In the genomic region with DNA sequence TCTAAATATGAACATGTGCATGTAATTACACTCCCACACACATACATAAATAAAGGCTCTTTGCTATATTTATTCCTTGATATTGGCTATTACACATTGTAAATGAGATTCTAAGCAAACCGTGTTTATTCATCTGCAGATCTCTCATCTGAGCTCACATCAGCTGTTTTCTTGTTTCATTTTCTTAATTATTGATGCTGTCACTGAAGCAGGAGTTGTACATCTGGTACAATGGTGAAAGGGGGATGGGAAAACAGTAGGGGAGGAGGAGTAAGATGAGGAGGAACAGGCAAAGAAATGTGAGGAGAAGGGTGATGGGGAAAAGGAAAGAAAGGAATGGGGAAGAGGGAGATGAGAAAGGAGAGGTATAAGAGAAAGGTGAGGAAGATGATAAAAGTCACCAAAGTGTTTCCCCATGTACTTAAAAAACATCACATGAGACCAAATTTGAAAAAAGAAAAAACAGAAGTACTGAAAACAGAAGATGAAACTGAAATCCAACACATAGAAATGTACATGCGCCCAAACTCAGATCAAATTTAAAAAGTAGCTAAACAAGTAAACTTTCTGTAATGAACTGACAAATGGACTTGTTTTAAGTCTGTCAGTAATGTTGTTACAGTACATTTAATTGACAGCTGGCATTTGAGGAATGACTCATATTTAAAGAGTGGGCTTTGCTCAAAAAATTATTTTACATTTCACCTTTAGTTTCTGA, we compare ENCODE assay signal across 1 cellular context.
TF ChIP-seq lines count a peak whose summit lies in the region.

No MANE protein-coding gene starts in this region.

TF ChIP-seq in GM23338, 12 proteins besides CTCF, POLR2A, EP300 and RAD21 (continued from another document):
- TF ChIP-seq, protein P1, sequence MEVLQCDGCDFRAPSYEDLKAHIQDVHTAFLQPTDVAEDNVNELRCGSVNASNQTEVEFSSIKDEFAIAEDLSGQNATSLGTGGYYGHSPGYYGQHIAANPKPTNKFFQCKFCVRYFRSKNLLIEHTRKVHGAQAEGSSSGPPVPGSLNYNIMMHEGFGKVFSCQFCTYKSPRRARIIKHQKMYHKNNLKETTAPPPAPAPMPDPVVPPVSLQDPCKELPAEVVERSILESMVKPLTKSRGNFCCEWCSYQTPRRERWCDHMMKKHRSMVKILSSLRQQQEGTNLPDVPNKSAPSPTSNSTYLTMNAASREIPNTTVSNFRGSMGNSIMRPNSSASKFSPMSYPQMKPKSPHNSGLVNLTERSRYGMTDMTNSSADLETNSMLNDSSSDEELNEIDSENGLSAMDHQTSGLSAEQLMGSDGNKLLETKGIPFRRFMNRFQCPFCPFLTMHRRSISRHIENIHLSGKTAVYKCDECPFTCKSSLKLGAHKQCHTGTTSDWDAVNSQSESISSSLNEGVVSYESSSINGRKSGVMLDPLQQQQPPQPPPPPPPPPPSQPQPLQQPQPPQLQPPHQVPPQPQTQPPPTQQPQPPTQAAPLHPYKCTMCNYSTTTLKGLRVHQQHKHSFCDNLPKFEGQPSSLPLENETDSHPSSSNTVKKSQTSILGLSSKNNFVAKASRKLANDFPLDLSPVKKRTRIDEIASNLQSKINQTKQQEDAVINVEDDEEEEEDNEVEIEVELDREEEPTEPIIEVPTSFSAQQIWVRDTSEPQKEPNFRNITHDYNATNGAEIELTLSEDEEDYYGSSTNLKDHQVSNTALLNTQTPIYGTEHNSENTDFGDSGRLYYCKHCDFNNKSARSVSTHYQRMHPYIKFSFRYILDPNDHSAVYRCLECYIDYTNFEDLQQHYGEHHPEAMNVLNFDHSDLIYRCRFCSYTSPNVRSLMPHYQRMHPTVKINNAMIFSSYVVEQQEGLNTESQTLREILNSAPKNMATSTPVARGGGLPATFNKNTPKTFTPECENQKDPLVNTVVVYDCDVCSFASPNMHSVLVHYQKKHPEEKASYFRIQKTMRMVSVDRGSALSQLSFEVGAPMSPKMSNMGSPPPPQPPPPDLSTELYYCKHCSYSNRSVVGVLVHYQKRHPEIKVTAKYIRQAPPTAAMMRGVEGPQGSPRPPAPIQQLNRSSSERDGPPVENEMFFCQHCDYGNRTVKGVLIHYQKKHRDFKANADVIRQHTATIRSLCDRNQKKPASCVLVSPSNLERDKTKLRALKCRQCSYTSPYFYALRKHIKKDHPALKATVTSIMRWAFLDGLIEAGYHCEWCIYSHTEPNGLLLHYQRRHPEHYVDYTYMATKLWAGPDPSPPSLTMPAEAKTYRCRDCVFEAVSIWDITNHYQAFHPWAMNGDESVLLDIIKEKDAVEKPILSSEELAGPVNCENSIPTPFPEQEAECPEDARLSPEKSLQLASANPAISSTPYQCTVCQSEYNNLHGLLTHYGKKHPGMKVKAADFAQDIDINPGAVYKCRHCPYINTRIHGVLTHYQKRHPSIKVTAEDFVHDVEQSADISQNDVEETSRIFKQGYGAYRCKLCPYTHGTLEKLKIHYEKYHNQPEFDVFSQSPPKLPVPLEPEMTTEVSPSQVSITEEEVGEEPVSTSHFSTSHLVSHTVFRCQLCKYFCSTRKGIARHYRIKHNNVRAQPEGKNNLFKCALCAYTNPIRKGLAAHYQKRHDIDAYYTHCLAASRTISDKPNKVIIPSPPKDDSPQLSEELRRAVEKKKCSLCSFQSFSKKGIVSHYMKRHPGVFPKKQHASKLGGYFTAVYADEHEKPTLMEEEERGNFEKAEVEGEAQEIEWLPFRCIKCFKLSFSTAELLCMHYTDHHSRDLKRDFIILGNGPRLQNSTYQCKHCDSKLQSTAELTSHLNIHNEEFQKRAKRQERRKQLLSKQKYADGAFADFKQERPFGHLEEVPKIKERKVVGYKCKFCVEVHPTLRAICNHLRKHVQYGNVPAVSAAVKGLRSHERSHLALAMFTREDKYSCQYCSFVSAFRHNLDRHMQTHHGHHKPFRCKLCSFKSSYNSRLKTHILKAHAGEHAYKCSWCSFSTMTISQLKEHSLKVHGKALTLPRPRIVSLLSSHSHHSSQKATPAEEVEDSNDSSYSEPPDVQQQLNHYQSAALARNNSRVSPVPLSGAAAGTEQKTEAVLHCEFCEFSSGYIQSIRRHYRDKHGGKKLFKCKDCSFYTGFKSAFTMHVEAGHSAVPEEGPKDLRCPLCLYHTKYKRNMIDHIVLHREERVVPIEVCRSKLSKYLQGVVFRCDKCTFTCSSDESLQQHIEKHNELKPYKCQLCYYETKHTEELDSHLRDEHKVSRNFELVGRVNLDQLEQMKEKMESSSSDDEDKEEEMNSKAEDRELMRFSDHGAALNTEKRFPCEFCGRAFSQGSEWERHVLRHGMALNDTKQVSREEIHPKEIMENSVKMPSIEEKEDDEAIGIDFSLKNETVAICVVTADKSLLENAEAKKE (CRISPR knock-in tag; IDR thresholded peaks at IDR 0.05): no peak
- TF ChIP-seq ZNF114 (CRISPR knock-in tag; IDR thresholded peaks at IDR 0.05): no peak
- TF ChIP-seq POLR2AphosphoS5 (IDR thresholded peaks at IDR 0.05; ENCODE audit: low read depth): no peak
- no peak for TF ChIP-seq REST (IDR thresholded peaks at IDR 0.05; ENCODE audit: unreplicated experiment)
- no peak for TF ChIP-seq JUNB (IDR thresholded peaks at IDR 0.05; ENCODE audit: unreplicated experiment)
- TF ChIP-seq ETS1 (IDR thresholded peaks at IDR 0.05): no peak
